Comparison of ENCODE assay signal across 22 cellular contexts in the genomic region with DNA sequence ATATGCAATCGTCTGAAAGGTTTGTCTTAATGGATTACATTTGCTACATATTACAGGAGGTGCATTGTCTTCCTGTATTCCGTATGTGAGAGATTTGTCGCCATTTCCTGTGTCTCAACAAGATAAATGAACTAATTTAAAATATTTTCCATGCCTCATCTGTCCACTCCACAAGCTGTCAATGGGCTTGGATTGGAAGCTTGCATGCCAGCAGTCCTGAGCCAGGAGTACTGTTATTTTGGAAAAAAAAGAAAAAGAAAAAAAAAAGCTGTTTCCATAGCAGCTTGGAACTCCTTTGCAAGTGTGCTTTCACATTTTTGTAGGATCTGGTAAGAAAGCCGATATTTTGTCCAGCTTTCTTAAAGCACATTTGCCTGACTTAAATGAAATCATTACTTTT.
DNase-seq lines count a peak whose midpoint lies in the region; ATAC-seq, FAIRE-seq and TF ChIP-seq lines count a peak whose summit lies in the region.
"Had no signal": no experiment of that assay in that cellular context is flagged by ENCODE, and none has a peak within 500 bp of the region (broad histone marks: within the 10 kb centered on the region; RNA-seq: fewer than 3 reads in every experiment).

No MANE protein-coding gene starts in this region.

- FAIRE-seq in astrocyte (lab: Jason Lieb, UNC), result no peak
- FAIRE-seq: H54, RCC 7860 had no signal

- intact Hi-C loops in left ventricle myocardium superior (cut with micrococcal nuclease) (no loop called here), sciatic nerve (cut with DNase I) (no loop called here)

- H3K4me2 ChIP-seq in astrocyte (ENCODE audit: low read length), result no peak overlapping the region

- H3K27ac ChIP-seq in astrocyte (ENCODE audit: low read depth, low read length), result no peak overlapping the region

- ATAC-seq in left ventricle myocardium superior (peak; percentile 56), sciatic nerve (peak; percentile 80), GM21381 (IDR thresholded peaks at IDR 0.05; ENCODE audit: unreplicated experiment) (no peak)

- no peaks in the 10 kb centered on the region for H4K20me1 ChIP-seq in astrocyte (ENCODE audit: insufficient read depth, low read length)

- no peaks in the 10 kb centered on the region for H3K79me2 ChIP-seq in astrocyte (ENCODE audit: insufficient read depth, low read length)

- H3K4me3 Mint-ChIP-seq in astrocyte (ENCODE audit: unreplicated experiment), result no peak overlapping the region
- H3K4me3 Mint-ChIP-seq: CD14-positive monocyte had no signal

- DNase-seq in G401 (ENCODE audit: low spot score), result peak; percentile 34
- peak; percentile 31 for DNase-seq in astrocyte (ENCODE audit: low read depth)
- no peak for DNase-seq in left ventricle myocardium superior
- DNase-seq in sciatic nerve (ENCODE audit: low spot score), result no peak
- DNase-seq in SIG-M5 (lab: John Stamatoyannopoulos, UW), result no peak
- no peak for DNase-seq in NCI-H510A (lab: John Stamatoyannopoulos, UW)
- DNase-seq: ACHN; AML-193; DMS79; MM.1S; NCI-H1092; NCI-H146; NCI-H2029 treated with DMSO at 0.1 percent for 48 hours; NCI-H2171 treated with DMSO at 0.1 percent for 48 hours; NCI-H446 treated with DMSO at 0.1 percent for 48 hours; NCI-H748 treated with DMSO at 0.1 percent for 48 hours; NK-92 treated with Interleukin-12 subunit alpha and Interleukin-12 subunit beta, amount 100 ng/mL, for 24 hours; SHP77 treated with DMSO at 0.1 percent for 48 hours had no signal

- no peaks in the 10 kb centered on the region for H3K36me3 ChIP-seq in astrocyte (ENCODE audit: insufficient read depth, low read length)

- no peaks in the 10 kb centered on the region for H3K4me1 ChIP-seq in astrocyte (ENCODE audit: insufficient read depth, low read length)

- H3K4me1 Mint-ChIP-seq in astrocyte (ENCODE audit: low read depth, unreplicated experiment), result no peaks in the 10 kb centered on the region
- H3K4me1 Mint-ChIP-seq: CD14-positive monocyte had no signal

- H3K27me3 Mint-ChIP-seq in astrocyte (ENCODE audit: low read depth, unreplicated experiment), result no peaks in the 10 kb centered on the region

- H3K9me3 ChIP-seq in astrocyte (ENCODE audit: insufficient read depth, low read depth, low read length), result no peaks in the 10 kb centered on the region

- peaks cover 6% of the 10 kb centered on the region for H3K36me3 Mint-ChIP-seq in astrocyte (ENCODE audit: low read depth, unreplicated experiment)

- H3K4me3 ChIP-seq in astrocyte (ENCODE audit: insufficient read depth, low read depth, low read length), result no peak overlapping the region

- H3K27me3 ChIP-seq in astrocyte (ENCODE audit: insufficient read depth, low read length), result no peaks in the 10 kb centered on the region

- no peaks in the 10 kb centered on the region for H3K9me3 Mint-ChIP-seq in astrocyte (ENCODE audit: unreplicated experiment)
- H3K9me3 Mint-ChIP-seq: CD14-positive monocyte had no signal

- no peak overlapping the region for H2AFZ ChIP-seq in astrocyte (ENCODE audit: low read depth, low read length)

- no peak overlapping the region for H3K9ac ChIP-seq in astrocyte (ENCODE audit: low read length)

- no peak overlapping the region for H3K27ac Mint-ChIP-seq in astrocyte (ENCODE audit: unreplicated experiment)

- in situ Hi-C loops in G401 (cut with HindIII; ENCODE audit: low sequenced_read_pairs), result no loop called here

- TF ChIP-seq CTCF in astrocyte (IDR thresholded peaks at IDR 0.05; ENCODE audit: insufficient read depth, low read depth, low read length), result no peak

Comparison
In these comparisons a context has a peak if more than half of its experiments do, and no peak if none do; other contexts are left out.
1. DNase-seq: peak in G401 (single experiment) and astrocyte (single experiment); none in left ventricle myocardium superior (single experiment), sciatic nerve (single experiment), SIG-M5 (single experiment) and NCI-H510A (single experiment).